ENCODE assay signal across 9 cellular contexts in genomic region chr9:13278368-13279246, GRCh38. TPM values are rescaled to one million over a fixed set of nuclear protein-coding genes. Genes with fewer than 3 reads are reported as not detected.
DNase-seq lines count a peak whose midpoint lies in the region; ATAC-seq, FAIRE-seq and TF ChIP-seq lines count a peak whose summit lies in the region.
"Had no signal": no experiment of that assay in that cellular context is flagged by ENCODE, and none has a peak within 500 bp of the region (broad histone marks: within the 10 kb centered on the region; RNA-seq: fewer than 3 reads in every experiment).

No MANE protein-coding gene starts in this region.

- H3K27ac ChIP-seq in suprapubic skin, result peak overlapping the region; percentile 90
- H3K27ac ChIP-seq: neutrophil had no signal

- no peak for TF ChIP-seq POLR2A in suprapubic skin (IDR thresholded peaks at IDR 0.05)

- WGBS in suprapubic skin, result 2% methylated on average over 36 of the region's 67 CpGs

- no peaks in the 10 kb centered on the region for H3K9me3 ChIP-seq in suprapubic skin
- H3K9me3 ChIP-seq: neutrophil had no signal

- no peaks in the 10 kb centered on the region for H3K27me3 ChIP-seq in suprapubic skin

- H3K4me3 ChIP-seq in suprapubic skin, result peak overlapping the region; percentile 78

- TF ChIP-seq CTCF in suprapubic skin (IDR thresholded peaks at IDR 0.05) (no peak), D721Med (IDR thresholded peaks at IDR 0.05; ENCODE audit: insufficient read depth, missing control alignments) (no peak)

- H3K36me3 ChIP-seq in suprapubic skin, result no peaks in the 10 kb centered on the region
- H3K36me3 ChIP-seq: neutrophil had no signal

- DNase-seq in EH (ENCODE audit: low read depth) (peak; percentile 77), NCI-H460 (ENCODE audit: extremely low read depth, low read depth) (peak; percentile 38), dermis blood vessel endothelial cell (peak; percentile 80), left lobe of liver (ENCODE audit: low spot score) (peak; percentile 50), suprapubic skin (ENCODE audit: low spot score in 2 of 2) (peak; percentile 77 to 87), SW480 (ENCODE audit: low spot score) (no peak), D721Med (ENCODE audit: insufficient read length, low spot score) (no peak)

- peak; percentile 12 for TF ChIP-seq EP300 in suprapubic skin (IDR thresholded peaks at IDR 0.05)

- H3K4me1 ChIP-seq in suprapubic skin, result peaks cover 16% of the 10 kb centered on the region

- FAIRE-seq in D721Med (lab: Jason Lieb, UNC), result no peak

- ATAC-seq in left lobe of liver (peak; percentile 53), HG02678 (IDR thresholded peaks at IDR 0.05; ENCODE audit: unreplicated experiment) (no peak)

RNA-seq across cellular contexts. Expression of gene MPDZ, which starts 0.9 kb away (rescaled TPM):
- total RNA-seq in NCI-H460 (2014; rRNA removed; shearing (Covaris generic)), result 13.8 and 14.3 TPM in 2 replicates
- 31.1 and 34.7 TPM in 2 replicates for polyA plus RNA-seq in NCI-H460 (2014; cell fraction: nucleus; rRNA removed)
- 130 and 175 TPM in 2 replicates for total RNA-seq in dermis blood vessel endothelial cell
- total RNA-seq in left lobe of liver, result 62.6 TPM
- 10 to 100 TPM in 2 of 4 donors, 1 to 10 TPM in 2; 4.7 to 13.4 (median 9.2) TPM for total RNA-seq in suprapubic skin

Comparison
In these comparisons a context has a peak if more than half of its experiments do, and no peak if none do; other contexts are left out.
1. DNase-seq: peak in EH (single experiment), NCI-H460 (single experiment), dermis blood vessel endothelial cell (single experiment), left lobe of liver (single experiment) and suprapubic skin (2 of 2); none in SW480 (single experiment) and D721Med (single experiment).